Comparison of ENCODE assay signal across 17 cellular contexts in genomic region chr11:132140056-132140455, GRCh38.
DNase-seq lines count a peak whose midpoint lies in the region; ATAC-seq and TF ChIP-seq lines count a peak whose summit lies in the region.
"Had no signal": no experiment of that assay in that cellular context is flagged by ENCODE, and none has a peak within 500 bp of the region (broad histone marks: within the 10 kb centered on the region; RNA-seq: fewer than 3 reads in every experiment).

No MANE protein-coding gene starts in this region.

- DNase-seq in NCI-H345 (lab: John Stamatoyannopoulos, UW) (peak; percentile 44), NCI-H345 treated with DMSO at 0.1 percent for 48 hours (lab: John Stamatoyannopoulos, UW; ENCODE audit: unreplicated experiment) (no peak), LNCaP clone FGC (ENCODE audit: low read depth) (no peak), SK-MEL-5 (ENCODE audit: low read depth, low spot score) (peak; percentile 42), progenitor cell of endocrine pancreas (ENCODE audit: low spot score, unreplicated experiment) (no peak), NCI-H446 (lab: John Stamatoyannopoulos, UW) (no peak)
- DNase-seq: activated naive CD4-positive, alpha-beta T cell treated with Interleukin-2 at 50 U/mL for 16 hours; aorta; effector CD8-positive, alpha-beta T cell; left ventricle myocardium superior; NCI-H2081 treated with DMSO at 0.1 percent for 48 hours; NK-92 treated with Interleukin-12 subunit alpha and Interleukin-12 subunit beta, amount 100 ng/mL, for 24 hours; stimulated activated naive CD8-positive, alpha-beta T cell treated with anti-CD3 and anti-CD28 coated beads, Interleukin-15, Interleukin-2, amounts not matched to agents 100 U/mL and 50 U/mL, for 24 hours; trophoblast cell had no signal

- H3K27me3 Mint-ChIP-seq in progenitor cell of endocrine pancreas = peaks cover 23% of the 10 kb centered on the region

- no peak for ATAC-seq in HG03460 (IDR thresholded peaks at IDR 0.05; ENCODE audit: unreplicated experiment)
- ATAC-seq in SK-N-SH treated with all-trans-retinoic acid at 6 μM for 48 hours = no peak
- ATAC-seq: left ventricle myocardium superior; sciatic nerve; stimulated activated naive CD8-positive, alpha-beta T cell treated with anti-CD3 and anti-CD28 coated beads, Interleukin-15, Interleukin-2, amounts not matched to agents 100 U/mL and 50 U/mL, for 24 hours had no signal

- H3K4me3 ChIP-seq in LNCaP clone FGC (ENCODE audit: low read depth, low read length) = no peak overlapping the region

- H3K9me3 Mint-ChIP-seq in progenitor cell of endocrine pancreas (ENCODE audit: low read depth) = no peaks in the 10 kb centered on the region

- H3K4me1 Mint-ChIP-seq in progenitor cell of endocrine pancreas (ENCODE audit: low read depth) = no peaks in the 10 kb centered on the region

- H3K27ac Mint-ChIP-seq in progenitor cell of endocrine pancreas = no peak overlapping the region

- H3K36me3 Mint-ChIP-seq in progenitor cell of endocrine pancreas (ENCODE audit: insufficient read depth) = no peaks in the 10 kb centered on the region

- no peak overlapping the region for H3K4me3 Mint-ChIP-seq in progenitor cell of endocrine pancreas (ENCODE audit: low read depth)

- TF ChIP-seq CTCF in LNCaP clone FGC (IDR thresholded peaks at IDR 0.05; ENCODE audit: control insufficient read depth, extremely low read depth, insufficient read depth) (peak; percentile 28; the same call in 1 of the 2 replicates), progenitor cell of endocrine pancreas (IDR thresholded peaks at IDR 0.05; ENCODE audit: unreplicated experiment) (peak; percentile 35)

- in situ Hi-C loops in SK-MEL-5 (cut with HindIII; ENCODE audit: low pct_unique_long_range_greater_than_20kb, low sequenced_read_pairs) = no loop called here

TF ChIP-seq in SK-N-SH treated with all-trans-retinoic acid at 6 μM for 48 hours, 23 proteins besides CTCF, POLR2A, EP300 and RAD21:
- TF ChIP-seq ZNF565 (CRISPR knock-in tag; conservative IDR thresholded peaks at IDR 0.05; ENCODE audit: low read depth) = no peak
- no peak for TF ChIP-seq ZFP3 (CRISPR knock-in tag; IDR thresholded peaks at IDR 0.05)
- no peak for TF ChIP-seq TOX (CRISPR knock-in tag; IDR thresholded peaks at IDR 0.05; ENCODE audit: borderline replicate concordance)
- no peak for TF ChIP-seq CREB5 (CRISPR knock-in tag; IDR thresholded peaks at IDR 0.05; ENCODE audit: low read depth)
- no peak for TF ChIP-seq TCF4 (CRISPR knock-in tag; IDR thresholded peaks at IDR 0.05; ENCODE audit: borderline replicate concordance)
- TF ChIP-seq CSRNP3 (CRISPR knock-in tag; IDR thresholded peaks at IDR 0.05) = no peak
- no peak for TF ChIP-seq ARNTL (CRISPR knock-in tag; IDR thresholded peaks at IDR 0.05; ENCODE audit: borderline replicate concordance, low read depth)
- TF ChIP-seq GLIS3 (CRISPR knock-in tag; IDR thresholded peaks at IDR 0.05) = no peak
- TF ChIP-seq TSHZ2 (CRISPR knock-in tag; IDR thresholded peaks at IDR 0.05) = no peak
- no peak for TF ChIP-seq SNAI2 (CRISPR knock-in tag; IDR thresholded peaks at IDR 0.05)
- TF ChIP-seq POU6F1 (CRISPR knock-in tag; IDR thresholded peaks at IDR 0.05; ENCODE audit: borderline replicate concordance, low read depth) = no peak
- no peak for TF ChIP-seq ESRRG (CRISPR knock-in tag; IDR thresholded peaks at IDR 0.05)
- no peak for TF ChIP-seq CSDC2 (CRISPR knock-in tag; IDR thresholded peaks at IDR 0.05)
- no peak for TF ChIP-seq BACH2 (CRISPR knock-in tag; IDR thresholded peaks at IDR 0.05; ENCODE audit: borderline replicate concordance)
- no peak for TF ChIP-seq ZNF8 (CRISPR knock-in tag; IDR thresholded peaks at IDR 0.05)
- no peak for TF ChIP-seq ZFP30 (CRISPR knock-in tag; IDR thresholded peaks at IDR 0.05)
- TF ChIP-seq ZC3H10 (CRISPR knock-in tag; IDR thresholded peaks at IDR 0.05) = no peak
- no peak for TF ChIP-seq PATZ1 (CRISPR knock-in tag; IDR thresholded peaks at IDR 0.05; ENCODE audit: borderline replicate concordance)
- no peak for TF ChIP-seq ZNF70 (CRISPR knock-in tag; IDR thresholded peaks at IDR 0.05)
- TF ChIP-seq OSR1 (CRISPR knock-in tag; IDR thresholded peaks at IDR 0.05) = no peak

Comparison
In these comparisons a context has a peak if more than half of its experiments do, and no peak if none do; other contexts are left out.
1. DNase-seq: peak in NCI-H345 (single experiment) and SK-MEL-5 (single experiment); none in NCI-H345 treated with DMSO at 0.1 percent for 48 hours (single experiment), LNCaP clone FGC (single experiment), progenitor cell of endocrine pancreas (single experiment) and NCI-H446 (0 of 2).